18 cellular contexts compared by ENCODE assay signal in the genomic region with DNA sequence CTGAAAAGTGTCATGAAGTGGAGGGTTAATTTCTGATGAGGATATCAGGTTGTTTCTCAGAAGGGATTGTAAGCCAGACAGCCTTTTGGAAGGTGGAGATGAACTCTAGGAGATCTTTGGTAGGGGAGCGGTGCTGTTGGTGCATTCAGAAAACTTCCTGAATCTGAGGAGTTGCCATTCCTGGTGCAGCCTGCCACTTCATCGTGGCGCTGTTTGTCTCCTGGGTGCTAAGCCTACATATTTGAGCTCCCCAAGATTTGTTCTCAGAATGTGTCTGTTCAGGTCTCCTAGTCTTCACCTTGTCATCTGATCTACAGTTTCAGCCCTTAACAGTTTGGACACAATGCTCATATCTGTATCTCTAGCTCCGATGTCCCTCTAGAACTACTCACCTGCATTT.
A peak's percentile ranks its signal among the peaks of the same experiment; 100 is the strongest.
DNase-seq lines count a peak whose midpoint lies in the region; ATAC-seq and TF ChIP-seq lines count a peak whose summit lies in the region.
"Had no signal": no experiment of that assay in that cellular context is flagged by ENCODE, and none has a peak within 500 bp of the region (broad histone marks: within the 10 kb centered on the region; RNA-seq: fewer than 3 reads in every experiment).

No MANE protein-coding gene starts in this region.

- H3K9ac ChIP-seq in neural progenitor cell: no peak overlapping the region

- peaks cover 10% of the 10 kb centered on the region for H3K4me1 ChIP-seq in neural progenitor cell
- H3K4me1 ChIP-seq: tibial nerve had no signal

- H3K27ac ChIP-seq in HL-60 (replicated peaks) (no peak overlapping the region), neural progenitor cell (no peak overlapping the region)
- H3K27ac ChIP-seq: tibial nerve had no signal

- peaks cover 3% of the 10 kb centered on the region for H3K27me3 ChIP-seq in HL-60 (ENCODE audit: insufficient read depth, poor library complexity, severe bottlenecking)
- H3K27me3 ChIP-seq in neural progenitor cell: no peaks in the 10 kb centered on the region
- H3K27me3 ChIP-seq: tibial nerve had no signal

- H3K4me2 ChIP-seq in neural progenitor cell: no peak overlapping the region

- DNase-seq in DMS53 (lab: John Stamatoyannopoulos, UW) (peak; percentile 35), DMS53 treated with DMSO at 0.1 percent for 48 hours (lab: John Stamatoyannopoulos, UW; ENCODE audit: unreplicated experiment) (no peak), HL-60 (ENCODE audit: low read depth in 1 of 2, low spot score in 1 of 2) (peak in 1 of 2 experiments; percentile 15), SK-MEL-5 (ENCODE audit: low read depth, low spot score) (peak; percentile 38), neural progenitor cell (ENCODE audit: low spot score) (peak; percentile 34), dermis blood vessel endothelial cell (no peak), nucleus accumbens (lab: John Stamatoyannopoulos, UW) (no peak)
- DNase-seq: 8988T; activated gamma-delta T cell treated with Interleukin-2 at 50 U/mL for 16 hours; CD4-positive, alpha-beta memory T cell; GDM1; hypothalamus; left ventricle myocardium superior; naive thymus-derived CD8-positive, alpha-beta T cell; NCI-H510A; stimulated activated CD4-positive, alpha-beta T cell treated with anti-CD3 and anti-CD28 coated beads, Interleukin-2, amount 100 ng/mL, for 24 hours had no signal

- no peaks in the 10 kb centered on the region for H3K9me3 ChIP-seq in neural progenitor cell (ENCODE audit: low read depth)
- H3K9me3 ChIP-seq: tibial nerve had no signal

- TF ChIP-seq CTCF in HL-60 (IDR thresholded peaks at IDR 0.05; ENCODE audit: insufficient read depth, low read length) (peak; percentile 40), neural progenitor cell (IDR thresholded peaks at IDR 0.05) (peak; percentile 62)

- no peaks in the 10 kb centered on the region for H3F3A ChIP-seq in neural progenitor cell (ENCODE audit: low read depth)

- H3K4me3 Mint-ChIP-seq in neural progenitor cell: no peak overlapping the region
- H3K4me3 Mint-ChIP-seq: CD4-positive, alpha-beta memory T cell; naive thymus-derived CD8-positive, alpha-beta T cell had no signal

- H3K4me3 ChIP-seq in HL-60 (replicated peaks; ENCODE audit: insufficient read depth, low read length) (no peak overlapping the region), neural progenitor cell (no peak overlapping the region)
- H3K4me3 ChIP-seq: tibial nerve had no signal

- in situ Hi-C loops in SK-MEL-5 (cut with HindIII; ENCODE audit: low pct_unique_long_range_greater_than_20kb, low sequenced_read_pairs): no loop called here

- H3K79me2 ChIP-seq in neural progenitor cell (ENCODE audit: low read depth): no peaks in the 10 kb centered on the region

- H3K27ac Mint-ChIP-seq in neural progenitor cell: no peak overlapping the region
- H3K27ac Mint-ChIP-seq: CD4-positive, alpha-beta memory T cell; naive thymus-derived CD8-positive, alpha-beta T cell had no signal

- no peaks in the 10 kb centered on the region for H3K9me3 Mint-ChIP-seq in neural progenitor cell
- H3K9me3 Mint-ChIP-seq: naive thymus-derived CD8-positive, alpha-beta T cell had no signal

- no peak for ATAC-seq in HG02938 (IDR thresholded peaks at IDR 0.05; ENCODE audit: unreplicated experiment)
- ATAC-seq: left ventricle myocardium superior; naive thymus-derived CD8-positive, alpha-beta T cell had no signal

- peaks cover 2% of the 10 kb centered on the region for H3K27me3 Mint-ChIP-seq in neural progenitor cell (ENCODE audit: insufficient read depth, low read depth)
- H3K27me3 Mint-ChIP-seq: CD4-positive, alpha-beta memory T cell had no signal

- H2AFZ ChIP-seq in neural progenitor cell (replicated peaks): peak overlapping the region; percentile 85

- no peaks in the 10 kb centered on the region for H3K36me3 ChIP-seq in neural progenitor cell
- H3K36me3 ChIP-seq: tibial nerve had no signal

- H4K20me1 ChIP-seq in neural progenitor cell (ENCODE audit: low read depth): no peaks in the 10 kb centered on the region

- peaks cover 2% of the 10 kb centered on the region for H3K4me1 Mint-ChIP-seq in neural progenitor cell

- H3K36me3 Mint-ChIP-seq in neural progenitor cell: no peaks in the 10 kb centered on the region
- H3K36me3 Mint-ChIP-seq: CD4-positive, alpha-beta memory T cell; naive thymus-derived CD8-positive, alpha-beta T cell had no signal

Comparison
In these comparisons a context has a peak if more than half of its experiments do, and no peak if none do; other contexts are left out.
1. DNase-seq: peak in DMS53 (single experiment), SK-MEL-5 (single experiment) and neural progenitor cell (single experiment); none in DMS53 treated with DMSO at 0.1 percent for 48 hours (single experiment), dermis blood vessel endothelial cell (single experiment) and nucleus accumbens (0 of 56).